Comparison of ENCODE assay signal across 1 cellular context in genomic region chr9:125630436-125630835, GRCh38.
TF ChIP-seq lines count a peak whose summit lies in the region.

No MANE protein-coding gene starts in this region.

TF ChIP-seq in IMR-90, 13 proteins besides CTCF, POLR2A, EP300 and RAD21 (continued from another document):
- TF ChIP-seq, protein P1, sequence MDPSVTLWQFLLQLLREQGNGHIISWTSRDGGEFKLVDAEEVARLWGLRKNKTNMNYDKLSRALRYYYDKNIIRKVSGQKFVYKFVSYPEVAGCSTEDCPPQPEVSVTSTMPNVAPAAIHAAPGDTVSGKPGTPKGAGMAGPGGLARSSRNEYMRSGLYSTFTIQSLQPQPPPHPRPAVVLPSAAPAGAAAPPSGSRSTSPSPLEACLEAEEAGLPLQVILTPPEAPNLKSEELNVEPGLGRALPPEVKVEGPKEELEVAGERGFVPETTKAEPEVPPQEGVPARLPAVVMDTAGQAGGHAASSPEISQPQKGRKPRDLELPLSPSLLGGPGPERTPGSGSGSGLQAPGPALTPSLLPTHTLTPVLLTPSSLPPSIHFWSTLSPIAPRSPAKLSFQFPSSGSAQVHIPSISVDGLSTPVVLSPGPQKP (IDR thresholded peaks at IDR 0.05; ENCODE audit: borderline replicate concordance, low read depth, low read length) = no peak
- no peak for TF ChIP-seq SMC3 (IDR thresholded peaks at IDR 0.05; ENCODE audit: low read depth, low read length)
- no peak for TF ChIP-seq MAZ (IDR thresholded peaks at IDR 0.05; ENCODE audit: borderline replicate concordance, low read depth, low read length)
TF ChIP-seq in IMR-90: peak in this region for 0.
